Comparison of ENCODE assay signal across 23 cellular contexts in the genomic region with DNA sequence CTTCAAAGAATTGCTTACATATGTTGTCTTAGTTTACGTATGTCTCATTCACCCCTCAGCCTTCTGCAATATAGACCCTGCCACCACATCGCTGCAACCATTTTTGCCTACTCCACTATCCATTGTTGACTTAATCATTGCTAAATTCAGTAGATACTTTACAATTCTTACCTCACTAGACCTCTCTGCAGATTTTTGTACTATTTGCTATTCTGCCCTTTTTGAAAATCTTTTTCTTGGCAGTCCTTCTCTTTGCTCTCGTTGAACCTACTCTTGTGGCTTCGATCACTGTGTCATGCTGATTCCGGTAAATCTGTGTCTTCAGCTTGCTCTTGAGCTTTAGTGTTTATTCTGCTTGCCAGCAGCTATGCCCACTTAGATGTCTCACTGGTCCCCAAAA.
A peak's percentile ranks its signal among the peaks of the same experiment; 100 is the strongest.
DNase-seq lines count a peak whose midpoint lies in the region; ATAC-seq, FAIRE-seq and TF ChIP-seq lines count a peak whose summit lies in the region.
"Had no signal": no experiment of that assay in that cellular context is flagged by ENCODE, and none has a peak within 500 bp of the region (broad histone marks: within the 10 kb centered on the region; RNA-seq: fewer than 3 reads in every experiment).

No MANE protein-coding gene starts in this region.

- no peaks in the 10 kb centered on the region for H3K9me3 ChIP-seq in right lobe of liver
- no peaks in the 10 kb centered on the region for H3K9me3 ChIP-seq in HepG2 (ENCODE audit: low read length)
- H3K9me3 ChIP-seq: Caco-2, HAP-1 had no signal

- H3K4me1 ChIP-seq in right lobe of liver (no peaks in the 10 kb centered on the region), HepG2 (ENCODE audit: insufficient read depth, low read length) (no peaks in the 10 kb centered on the region)
- H3K4me1 ChIP-seq: Caco-2 had no signal

- no peaks in the 10 kb centered on the region for H3K36me3 ChIP-seq in right lobe of liver
- peaks cover 0 to 1% of the 10 kb centered on the region in 2 experiments; a peak in 1 of 5 replicates for H3K36me3 ChIP-seq in HepG2 (replicated peaks in 1 of 2; ENCODE audit: control insufficient read depth in 1 of 2, insufficient read depth in 2 of 2, low read length in 2 of 2)
- H3K36me3 ChIP-seq: HAP-1 had no signal

- no peak for TF ChIP-seq EP300 in HepG2 (IDR thresholded peaks at IDR 0.05; ENCODE audit: low read depth in 2 of 2, low read length in 2 of 2)
- no peak for TF ChIP-seq EP300 in HepG2 (CRISPR knock-in tag; IDR thresholded peaks at IDR 0.05; ENCODE audit: borderline replicate concordance)

- peaks cover 3% of the 10 kb centered on the region for H3K9me3 Mint-ChIP-seq in neural crest cell
- peaks cover 3% of the 10 kb centered on the region for H3K9me3 Mint-ChIP-seq in activated naive CD4-positive, alpha-beta T cell treated with anti-CD3 and anti-CD28 coated beads, Interleukin-2, amount 10 ng/mL, durations not matched to agents 7 days and 5 days
- H3K9me3 Mint-ChIP-seq: CD8-positive, alpha-beta T cell; HFFc6 had no signal

- peaks cover 6% of the 10 kb centered on the region for H3K36me3 Mint-ChIP-seq in neural crest cell (ENCODE audit: low read depth)
- no peaks in the 10 kb centered on the region for H3K36me3 Mint-ChIP-seq in activated naive CD4-positive, alpha-beta T cell treated with anti-CD3 and anti-CD28 coated beads, Interleukin-2, amount 10 ng/mL, durations not matched to agents 7 days and 5 days

- no peak overlapping the region for H2AFZ ChIP-seq in HepG2 (ENCODE audit: low read length)

- H3K27ac Mint-ChIP-seq in neural crest cell (ENCODE audit: unreplicated experiment) = peak overlapping the region; percentile 20
- H3K27ac Mint-ChIP-seq in activated naive CD4-positive, alpha-beta T cell treated with anti-CD3 and anti-CD28 coated beads, Interleukin-2, amount 10 ng/mL, durations not matched to agents 7 days and 5 days = no peak overlapping the region
- H3K27ac Mint-ChIP-seq: B cell; CD8-positive, alpha-beta T cell; HFFc6 had no signal

- ATAC-seq in right lobe of liver = peak; percentile 22 to 68 (median 54)
- no peak for ATAC-seq in HepG2
- ATAC-seq in left lobe of liver = peak; percentile 85
- no peak for ATAC-seq in left colon
- ATAC-seq: CD8-positive, alpha-beta T cell; GM12878 had no signal

- TF ChIP-seq CTCF in right lobe of liver (IDR thresholded peaks at IDR 0.05) (no peak), HepG2 (CRISPR knock-in tag; IDR thresholded peaks at IDR 0.05) (no peak), neural crest cell (conservative IDR thresholded peaks at IDR 0.05) (no peak)

- intact Hi-C loops in right lobe of liver (cut with DNase I) (no loop called here), HepG2 (cut with micrococcal nuclease; ENCODE audit: unreplicated experiment) (no loop called here), left colon (cut with DNase I, micrococcal nuclease) (no loop called here)

- TF ChIP-seq RAD21 in HepG2 (CRISPR knock-in tag; IDR thresholded peaks at IDR 0.05) = no peak

- no peak overlapping the region for H3K9ac ChIP-seq in HepG2 (ENCODE audit: insufficient read depth, low read depth, low read length)
- H3K9ac ChIP-seq: BLaER1 had no signal

- peaks cover 14% of the 10 kb centered on the region for H3K4me1 Mint-ChIP-seq in neural crest cell
- H3K4me1 Mint-ChIP-seq in activated naive CD4-positive, alpha-beta T cell treated with anti-CD3 and anti-CD28 coated beads, Interleukin-2, amount 10 ng/mL, durations not matched to agents 7 days and 5 days = no peaks in the 10 kb centered on the region

- no TSS peak for BruUV-seq in HepG2 (replicated peaks; lab: Mats Ljungman, UMichigan)

- no peak overlapping the region for H3K4me2 ChIP-seq in HepG2 (ENCODE audit: low read depth, low read length)
- H3K4me2 ChIP-seq: BLaER1 had no signal

- no peak overlapping the region for H3K4me3 ChIP-seq in right lobe of liver
- H3K4me3 ChIP-seq in HepG2 (replicated peaks in 1 of 3; ENCODE audit: insufficient read depth in 1 of 3, low read depth in 2 of 3, low read length in 3 of 3) = no peak overlapping the region
- H3K4me3 ChIP-seq: BLaER1, GM12878, HAP-1 had no signal

- WGBS in right lobe of liver (ENCODE audit: insufficient coverage, low coverage, low lambda C conversion rate, missing lambda C conversion rate) = 50% methylated on average over 5 of the region's 5 CpGs
- WGBS in HepG2 (ENCODE audit: low lambda C conversion rate) = 98% methylated on average over 5 of the region's 5 CpGs

- no peak overlapping the region for H3K4me3 Mint-ChIP-seq in neural crest cell
- H3K4me3 Mint-ChIP-seq in activated naive CD4-positive, alpha-beta T cell treated with anti-CD3 and anti-CD28 coated beads, Interleukin-2, amount 10 ng/mL, durations not matched to agents 7 days and 5 days = no peak overlapping the region
- H3K4me3 Mint-ChIP-seq: B cell; CD4-positive, CD25-positive, alpha-beta regulatory T cell; CD8-positive, alpha-beta T cell; HFFc6 had no signal

- no peaks in the 10 kb centered on the region for H3K27me3 Mint-ChIP-seq in neural crest cell (ENCODE audit: low read depth)
- H3K27me3 Mint-ChIP-seq in activated naive CD4-positive, alpha-beta T cell treated with anti-CD3 and anti-CD28 coated beads, Interleukin-2, amount 10 ng/mL, durations not matched to agents 7 days and 5 days = no peaks in the 10 kb centered on the region
- H3K27me3 Mint-ChIP-seq: B cell; CD4-positive, CD25-positive, alpha-beta regulatory T cell had no signal

- no peak for DNase-seq in right lobe of liver
- no peak for DNase-seq in HepG2 (ENCODE audit: low spot score)
- no peak for DNase-seq in left lobe of liver (ENCODE audit: low spot score)
- DNase-seq in neural crest cell (ENCODE audit: low read depth, low spot score) = no peak
- DNase-seq in activated naive CD4-positive, alpha-beta T cell treated with anti-CD3 and anti-CD28 coated beads, Interleukin-2, amount 10 ng/mL, durations not matched to agents 7 days and 5 days = no peak
- no peak for DNase-seq in left colon
- DNase-seq in activated CD4-positive, alpha-beta T cell treated with anti-CD3 and anti-CD28 coated beads, Interleukin-2, amount 50 U/mL, for 1 hour = no peak
- DNase-seq: Caco-2; CD4-positive, CD25-positive, alpha-beta regulatory T cell; CD8-positive, alpha-beta T cell; DMS153; DND-41; GDM1; GOT3; HFFc6 had no signal

- CTCF ChIA-PET in HepG2 (lab: Yijun Ruan, JAX; ENCODE audit: low intra/inter-chr PET ratio, low total read pairs) = no interaction called here
- CTCF ChIA-PET in activated naive CD4-positive, alpha-beta T cell treated with anti-CD3 and anti-CD28 coated beads, Interleukin-2, amount 10 ng/mL, durations not matched to agents 7 days and 5 days (lab: Charles Lee) = no interaction called here

- TF ChIP-seq POLR2A in right lobe of liver (IDR thresholded peaks at IDR 0.05) = no peak
- no peak for TF ChIP-seq POLR2A in HepG2 (IDR thresholded peaks at IDR 0.05; ENCODE audit: insufficient read depth in 1 of 2, low read depth in 2 of 2, low read length in 2 of 2)

- H3K27me3 ChIP-seq in right lobe of liver = no peaks in the 10 kb centered on the region
- no peaks in the 10 kb centered on the region for H3K27me3 ChIP-seq in HepG2 (ENCODE audit: control insufficient read depth in 1 of 2, insufficient read depth in 2 of 2, low read length in 2 of 2)
- H3K27me3 ChIP-seq: BLaER1 had no signal

- H3K27ac ChIP-seq in right lobe of liver (no peak overlapping the region), HepG2 (ENCODE audit: extremely low read length, insufficient read depth, low read length) (no peak overlapping the region)
- H3K27ac ChIP-seq: 22Rv1, BLaER1, C4-2B had no signal

- FAIRE-seq in HepG2 (lab: Jason Lieb, UNC) = no peak
- FAIRE-seq: GM19239, H54 had no signal

- in situ Hi-C loops in HepG2 (cut with HindIII; ENCODE audit: extremely low pct_ligation_motif_present, low pct_unique_long_range_greater_than_20kb) = no loop called here

- no peaks in the 10 kb centered on the region for H4K20me1 ChIP-seq in HepG2 (ENCODE audit: insufficient read depth, low read length)

- peaks cover 12% of the 10 kb centered on the region for H3K79me2 ChIP-seq in HepG2 (ENCODE audit: insufficient read depth, low read length)

- POLR2A ChIA-PET in HepG2 (lab: Yijun Ruan, JAX) = no interaction called here

TF ChIP-seq in HepG2, 621 proteins besides CTCF, POLR2A, EP300 and RAD21:
- TF ChIP-seq NPAS2 (CRISPR knock-in tag; IDR thresholded peaks at IDR 0.05; ENCODE audit: borderline replicate concordance) (no peak), MED13 (CRISPR knock-in tag; IDR thresholded peaks at IDR 0.05) (no peak), KDM1A (CRISPR knock-in tag; IDR thresholded peaks at IDR 0.05) (no peak), SAFB2 (CRISPR knock-in tag; IDR thresholded peaks at IDR 0.05; ENCODE audit: borderline replicate concordance, low read depth) (no peak), ELF4 (CRISPR knock-in tag; IDR thresholded peaks at IDR 0.05; ENCODE audit: borderline replicate concordance) (no peak), ZFP62 (CRISPR knock-in tag; IDR thresholded peaks at IDR 0.05) (no peak), MYNN (CRISPR knock-in tag; IDR thresholded peaks at IDR 0.05; ENCODE audit: low read depth) (no peak), RXRA (CRISPR knock-in tag; IDR thresholded peaks at IDR 0.05) (no peak), NONO (IDR thresholded peaks at IDR 0.05) (no peak), NONO (CRISPR knock-in tag; conservative IDR thresholded peaks at IDR 0.05) (no peak), SMAD9 (CRISPR knock-in tag; IDR thresholded peaks at IDR 0.05) (no peak), SSRP1 (CRISPR knock-in tag; IDR thresholded peaks at IDR 0.05) (no peak)
- TF ChIP-seq, protein P1, sequence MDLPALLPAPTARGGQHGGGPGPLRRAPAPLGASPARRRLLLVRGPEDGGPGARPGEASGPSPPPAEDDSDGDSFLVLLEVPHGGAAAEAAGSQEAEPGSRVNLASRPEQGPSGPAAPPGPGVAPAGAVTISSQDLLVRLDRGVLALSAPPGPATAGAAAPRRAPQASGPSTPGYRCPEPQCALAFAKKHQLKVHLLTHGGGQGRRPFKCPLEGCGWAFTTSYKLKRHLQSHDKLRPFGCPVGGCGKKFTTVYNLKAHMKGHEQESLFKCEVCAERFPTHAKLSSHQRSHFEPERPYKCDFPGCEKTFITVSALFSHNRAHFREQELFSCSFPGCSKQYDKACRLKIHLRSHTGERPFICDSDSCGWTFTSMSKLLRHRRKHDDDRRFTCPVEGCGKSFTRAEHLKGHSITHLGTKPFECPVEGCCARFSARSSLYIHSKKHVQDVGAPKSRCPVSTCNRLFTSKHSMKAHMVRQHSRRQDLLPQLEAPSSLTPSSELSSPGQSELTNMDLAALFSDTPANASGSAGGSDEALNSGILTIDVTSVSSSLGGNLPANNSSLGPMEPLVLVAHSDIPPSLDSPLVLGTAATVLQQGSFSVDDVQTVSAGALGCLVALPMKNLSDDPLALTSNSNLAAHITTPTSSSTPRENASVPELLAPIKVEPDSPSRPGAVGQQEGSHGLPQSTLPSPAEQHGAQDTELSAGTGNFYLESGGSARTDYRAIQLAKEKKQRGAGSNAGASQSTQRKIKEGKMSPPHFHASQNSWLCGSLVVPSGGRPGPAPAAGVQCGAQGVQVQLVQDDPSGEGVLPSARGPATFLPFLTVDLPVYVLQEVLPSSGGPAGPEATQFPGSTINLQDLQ (CRISPR knock-in tag; IDR thresholded peaks at IDR 0.05) = no peak

Comparison
In these comparisons a context has a peak if more than half of its experiments do, and no peak if none do; other contexts are left out.
1. ATAC-seq: peak in right lobe of liver (4 of 4) and left lobe of liver (single experiment); none in HepG2 (single experiment) and left colon (single experiment).